In genomic region chr1:174258148-174258550, GRCh38 we compare ENCODE assay signal across 8 cellular contexts.
A peak's percentile ranks its signal among the peaks of the same experiment; 100 is the strongest.
DNase-seq lines count a peak whose midpoint lies in the region; ATAC-seq, FAIRE-seq and TF ChIP-seq lines count a peak whose summit lies in the region.

No MANE protein-coding gene starts in this region.

- POLR2A ChIA-PET in A549 (lab: Yijun Ruan, JAX) (no interaction called here), WTC11 (lab: Charles Lee) (no interaction called here)

- peaks cover 6% of the 10 kb centered on the region for H3K36me3 ChIP-seq in GM06990 (ENCODE audit: control insufficient read depth, insufficient read depth, low read length)

- ATAC-seq in A549: peak; percentile 82 to 87
- ATAC-seq in WTC11: peak; percentile 81
- ATAC-seq in HG03521 (IDR thresholded peaks at IDR 0.05; ENCODE audit: unreplicated experiment): no peak

- H3K4me3 Mint-ChIP-seq in WTC11: no peak overlapping the region
- H3K4me3 Mint-ChIP-seq in nephron: no peak overlapping the region

- no peaks in the 10 kb centered on the region for H3K36me3 Mint-ChIP-seq in WTC11
- peaks cover 8% of the 10 kb centered on the region for H3K36me3 Mint-ChIP-seq in nephron (ENCODE audit: low read depth)

- H3K9me3 Mint-ChIP-seq in WTC11 (peaks cover 4% of the 10 kb centered on the region; the same call in 1 of the 2 replicates), nephron (no peaks in the 10 kb centered on the region)

- DNase-seq in A549 (ENCODE audit: low read depth in 1 of 2, low spot score in 1 of 2): peak; percentile 53 to 56
- DNase-seq in GM06990 (ENCODE audit: extremely low read depth, insufficient read length): no peak
- peak; percentile 37 for DNase-seq in NCI-H2107 treated with DMSO at 0.1 percent for 48 hours (lab: John Stamatoyannopoulos, UW; ENCODE audit: unreplicated experiment)
- peak; percentile 45 for DNase-seq in WTC11 (ENCODE audit: low spot score)
- peak; percentile 53 for DNase-seq in epithelial cell of esophagus (ENCODE audit: low read depth)
- DNase-seq in GDM1 (lab: John Stamatoyannopoulos, UW): no peak

- no peaks in the 10 kb centered on the region for H3K9me3 ChIP-seq in A549

- 0 out of 2 replicates have a peak, but pooled peaks cover 6% of the 10 kb centered on the region for H3K4me1 Mint-ChIP-seq in WTC11
- no peaks in the 10 kb centered on the region for H3K4me1 Mint-ChIP-seq in nephron

- no peak overlapping the region for H3K4me3 ChIP-seq in A549
- no peak overlapping the region for H3K4me3 ChIP-seq in GM06990 (replicated peaks; ENCODE audit: low read depth, low read length)
- no peak overlapping the region for H3K4me3 ChIP-seq in epithelial cell of esophagus (ENCODE audit: low read length)

- 26% methylated on average over 1 of the region's 1 CpG for WGBS in A549 (ENCODE audit: missing lambda C conversion rate)

- no peak overlapping the region for H3K4me2 ChIP-seq in A549

- no peak overlapping the region for H3K27ac ChIP-seq in A549

- TF ChIP-seq EP300 in A549 (IDR thresholded peaks at IDR 0.05): no peak

- no peak overlapping the region for H3K27ac Mint-ChIP-seq in WTC11
- H3K27ac Mint-ChIP-seq in nephron: no peak overlapping the region

- H3K27me3 ChIP-seq in GM06990 (replicated peaks; ENCODE audit: control insufficient read depth, insufficient read depth, low read length): no peaks in the 10 kb centered on the region

- no peaks in the 10 kb centered on the region for H3K4me1 ChIP-seq in A549

- FAIRE-seq in A549 (lab: Jason Lieb, UNC): peak; percentile 86

- H3K27me3 Mint-ChIP-seq in WTC11 (ENCODE audit: low read depth) (no peaks in the 10 kb centered on the region), nephron (ENCODE audit: low read depth) (no peaks in the 10 kb centered on the region)

- peak; percentile 67 to 70 for TF ChIP-seq RAD21 in A549 (conservative IDR thresholded peaks at IDR 0.05 in 1 of 2, IDR thresholded peaks at IDR 0.05 in 1 of 2)

- CTCF ChIA-PET in A549 (lab: Yijun Ruan, JAX) (interaction anchor here (0.6 to 1.8 kb wide), 10 partner anchors 22 to 741 kb away, joined by 3 to 9 read pairs (median 4); no protein-coding TSS in a partner anchor), WTC11 (lab: Charles Lee) (no interaction called here)

- no peak for TF ChIP-seq POLR2A in A549 (IDR thresholded peaks at IDR 0.05; ENCODE audit: low read length)

- TF ChIP-seq CTCF in A549 (IDR thresholded peaks at IDR 0.05) (peak; percentile 79), GM06990 (IDR thresholded peaks at IDR 0.05; ENCODE audit: insufficient read depth, low read length, poor library complexity, severe bottlenecking) (peak; percentile 1), WTC11 (IDR thresholded peaks at IDR 0.05) (peak; percentile 35; the same call in 1 of the 2 replicates), epithelial cell of esophagus (IDR thresholded peaks at IDR 0.05; ENCODE audit: insufficient read depth, low read depth, low read length, missing control alignments) (peak; percentile 53), nephron (IDR thresholded peaks at IDR 0.05; ENCODE audit: unreplicated experiment in 3 of 3) (peak; percentile 45 to 67 (median 47))

TF ChIP-seq in A549, 52 proteins besides CTCF, POLR2A, EP300 and RAD21:
- TF ChIP-seq RFX5 (IDR thresholded peaks at IDR 0.05) (no peak), SMC3 (IDR thresholded peaks at IDR 0.05) (peak; percentile 62)

TF ChIP-seq in WTC11, 78 proteins besides CTCF, POLR2A, EP300 and RAD21:
- TF ChIP-seq ZNF121 (CRISPR knock-in tag; IDR thresholded peaks at IDR 0.05) (peak; percentile 18; the same call in 1 of the 2 replicates), PREB (CRISPR knock-in tag; IDR thresholded peaks at IDR 0.05; ENCODE audit: borderline replicate concordance) (no peak)

Comparison
In these comparisons a context has a peak if more than half of its experiments do, and no peak if none do; other contexts are left out.
1. DNase-seq: peak in A549 (2 of 2), NCI-H2107 treated with DMSO at 0.1 percent for 48 hours (single experiment), WTC11 (single experiment) and epithelial cell of esophagus (single experiment); none in GM06990 (single experiment) and GDM1 (single experiment).
2. CTCF ChIP-seq: peak in every context shown above with its lines; median percentile 79 in A549; 53 in epithelial cell of esophagus; 47 in nephron; 35 in WTC11; 1 in GM06990.
3. Of the 8 proteins assayed by ChIP-seq in both WTC11 and A549: peak only in WTC11: none; only in A549: none; in both: CTCF; in neither: 7.